9 cellular contexts compared by ENCODE assay signal in genomic region chr2:233084488-233084887, GRCh38. TPM values are rescaled to one million over a fixed set of nuclear protein-coding genes. Genes with fewer than 3 reads are reported as not detected.
A peak's percentile ranks its signal among the peaks of the same experiment; 100 is the strongest.
DNase-seq lines count a peak whose midpoint lies in the region; ATAC-seq, FAIRE-seq and TF ChIP-seq lines count a peak whose summit lies in the region.
"Had no signal": no experiment of that assay in that cellular context is flagged by ENCODE, and none has a peak within 500 bp of the region (broad histone marks: within the 10 kb centered on the region; RNA-seq: fewer than 3 reads in every experiment).

No MANE protein-coding gene starts in this region.

- H3K4me3 ChIP-seq in stomach: no peak overlapping the region

- DNase-seq in activated CD4-positive, CD25-positive, alpha-beta regulatory T cell (lab: John Stamatoyannopoulos, UW): no peak
- no peak for DNase-seq in activated B cell treated with CpG ODN at 0.5 μM for 24 hours
- peak; percentile 50 for DNase-seq in left ventricle myocardium superior
- DNase-seq in stomach: peak; percentile 56
- DNase-seq in foreskin melanocyte: no peak
- no peak for DNase-seq in GM12891 (ENCODE audit: insufficient read length, low spot score)
- DNase-seq in HuH-7 (ENCODE audit: low spot score): no peak

- POLR2A ChIA-PET in activated B cell treated with CpG ODN at 0.5 μM for 24 hours (lab: Charles Lee): interaction anchor here (0.8 to 13.1 kb wide), 7 partner anchors 9 to 58 kb away, joined by 3 to 319 read pairs (median 8); partner anchors contain the start of gene INPP5D

- no peaks in the 10 kb centered on the region for H3K9me3 Mint-ChIP-seq in activated B cell treated with CpG ODN at 0.5 μM for 24 hours

- intact Hi-C loops in activated B cell treated with CpG ODN at 0.5 μM for 24 hours (cut with micrococcal nuclease) (no loop called here), left ventricle myocardium superior (cut with micrococcal nuclease) (no loop called here), stomach (cut with DNase I; ENCODE audit: low total_unique reads) (no loop called here)

- H3K27ac ChIP-seq in stomach: peak overlapping the region; percentile 41 to 84 (median 78)

- peak overlapping the region; percentile 98 for H3K27ac Mint-ChIP-seq in activated B cell treated with CpG ODN at 0.5 μM for 24 hours

- H3K36me3 Mint-ChIP-seq in activated B cell treated with CpG ODN at 0.5 μM for 24 hours (ENCODE audit: low read depth): peaks cover 75% of the 10 kb centered on the region

- peak; percentile 7 to 10 for ATAC-seq in activated CD4-positive, CD25-positive, alpha-beta regulatory T cell treated with anti-CD3 and anti-CD28 coated beads, Interleukin-2, amount 50 U/mL, for 24 hours
- ATAC-seq in activated B cell treated with CpG ODN at 0.5 μM for 24 hours (ENCODE audit: low read depth): no peak
- peak; percentile 82 for ATAC-seq in left ventricle myocardium superior

- H3K36me3 ChIP-seq in stomach: no peaks in the 10 kb centered on the region

- peaks cover 97% of the 10 kb centered on the region for H3K4me1 Mint-ChIP-seq in activated B cell treated with CpG ODN at 0.5 μM for 24 hours

- WGBS in stomach, 5 donors: 52 to 70% (median 65%) methylated on average over 12 to 13 of the region's 13 CpGs

- TF ChIP-seq EP300 in stomach (IDR thresholded peaks at IDR 0.05): no peak

- H3K9me3 ChIP-seq in stomach: no peaks in the 10 kb centered on the region

- CTCF ChIA-PET in activated B cell treated with CpG ODN at 0.5 μM for 24 hours (lab: Charles Lee): interaction anchor here (1.4 to 4.8 kb wide), 4 partner anchors 8 to 30 kb away, joined by 4 to 32 read pairs (median 17); partner anchors contain the start of gene INPP5D

- H3K4me1 ChIP-seq in stomach: peaks cover 0 to 75% (median 6%) of the 10 kb centered on the region in 4 donors

- H3K4me3 Mint-ChIP-seq in activated B cell treated with CpG ODN at 0.5 μM for 24 hours: peak overlapping the region; percentile 75

- H3K27me3 Mint-ChIP-seq in activated B cell treated with CpG ODN at 0.5 μM for 24 hours: no peaks in the 10 kb centered on the region

- no peaks in the 10 kb centered on the region for H3K27me3 ChIP-seq in stomach

- no peak for FAIRE-seq in GM12891 (lab: Jason Lieb, UNC)
- FAIRE-seq: A204.1 had no signal

- TF ChIP-seq CTCF in activated B cell treated with CpG ODN at 0.5 μM for 24 hours (IDR thresholded peaks at IDR 0.05) (no peak), stomach (IDR thresholded peaks at IDR 0.05) (no peak)

- TF ChIP-seq POLR2A in stomach (IDR thresholded peaks at IDR 0.05) (no peak), GM12891 (IDR thresholded peaks at IDR 0.05; ENCODE audit: low read depth, low read length) (no peak)

TF ChIP-seq in GM12891, 5 proteins besides CTCF, POLR2A, EP300 and RAD21:
- TF ChIP-seq TAF1 (IDR thresholded peaks at IDR 0.05; ENCODE audit: low read depth, low read length) (no peak), POU2F2 (IDR thresholded peaks at IDR 0.05; ENCODE audit: low read depth, low read length) (no peak), SPI1 (IDR thresholded peaks at IDR 0.05; ENCODE audit: low read depth, low read length) (no peak)

RNA-seq across cellular contexts. Expression of gene INPP5D, which starts 24.3 kb away (rescaled TPM):
- total RNA-seq in activated B cell treated with CpG ODN at 0.5 μM for 24 hours (247 and 275 TPM in 2 replicates), left ventricle myocardium superior (5.8 TPM), stomach (100 to 1,000 TPM in 1 of 5 donors, 10 to 100 TPM in 2, 1 to 10 TPM in 2; 8.1 to 564 (median 11.2) TPM)
- 1 to 10 TPM; 3.7 to 5.2 (median 4.7) TPM for polyA plus RNA-seq in stomach
- polyA plus RNA-seq in GM12891 (2012; ENCODE audit: low read depth, missing spikeins): 62.2 TPM

RNA-seq across cellular contexts. Expression of gene NEU2, which starts 52.0 kb away (rescaled TPM):
- total RNA-seq in activated B cell treated with CpG ODN at 0.5 μM for 24 hours: not detected in 2 replicates
- total RNA-seq in left ventricle myocardium superior: not detected
- not detected for total RNA-seq in stomach
- not detected for polyA plus RNA-seq in stomach
- not detected for polyA plus RNA-seq in GM12891 (2012; ENCODE audit: low read depth, missing spikeins)

Comparison
In these comparisons a context has a peak if more than half of its experiments do, and no peak if none do; other contexts are left out.
1. DNase-seq: peak in left ventricle myocardium superior (single experiment) and stomach (single experiment); none in activated CD4-positive, CD25-positive, alpha-beta regulatory T cell (0 of 4), activated B cell treated with CpG ODN at 0.5 μM for 24 hours (single experiment), foreskin melanocyte (single experiment), GM12891 (single experiment) and HuH-7 (single experiment).